Comparison of ENCODE assay signal across 11 cellular contexts in the genomic region with DNA sequence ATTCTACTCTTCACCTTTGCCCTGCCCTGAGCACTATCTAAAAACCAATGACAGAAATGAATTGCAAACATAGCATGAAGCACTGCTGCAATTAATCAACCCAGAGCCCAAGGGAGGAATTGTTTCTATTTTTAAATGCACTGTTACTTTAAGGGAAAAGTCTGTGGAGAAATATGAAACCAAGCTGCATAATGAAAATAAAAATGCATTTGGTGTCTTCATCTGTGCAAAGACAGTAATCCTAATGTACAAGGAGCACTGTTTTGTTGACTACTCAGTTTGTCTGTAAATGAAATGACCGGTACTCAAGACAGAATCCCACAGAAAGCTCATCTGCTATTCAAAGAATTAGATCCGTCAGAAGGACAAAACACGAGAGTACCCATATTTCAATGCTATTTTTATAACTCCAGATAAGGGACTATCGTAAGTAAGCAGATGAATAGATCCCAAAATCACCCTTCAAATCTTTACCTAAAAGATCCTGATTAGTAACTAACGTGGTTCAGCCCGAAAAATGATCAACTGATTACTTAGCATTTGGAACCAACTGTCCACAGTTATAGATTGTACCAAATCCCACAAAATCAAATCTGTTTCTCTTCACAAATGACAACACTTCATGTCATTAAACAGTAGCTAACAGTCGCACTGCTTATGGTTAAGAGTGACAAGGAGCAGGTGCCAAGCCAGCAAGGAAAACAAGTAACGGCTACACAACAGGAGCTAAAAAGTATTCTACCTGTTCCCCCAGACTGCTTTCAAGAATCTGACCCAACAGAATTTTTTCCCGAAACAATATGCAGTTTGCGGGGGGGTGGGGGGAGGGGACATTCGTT. TPM values are rescaled to one million over a fixed set of nuclear protein-coding genes. Genes with fewer than 3 reads are reported as not detected.
A peak's percentile ranks its signal among the peaks of the same experiment; 100 is the strongest.
DNase-seq lines count a peak whose midpoint lies in the region; ATAC-seq, FAIRE-seq and TF ChIP-seq lines count a peak whose summit lies in the region.
"Had no signal": no experiment of that assay in that cellular context is flagged by ENCODE, and none has a peak within 500 bp of the region (broad histone marks: within the 10 kb centered on the region; RNA-seq: fewer than 3 reads in every experiment).

No MANE protein-coding gene starts in this region.

- H3K4me3 ChIP-seq in HUES64 (ENCODE audit: low read length) (peak overlapping the region; percentile 14; the same call in 1 of the 2 replicates), breast epithelium (peak overlapping the region; percentile 19 to 82 (median 69)), HepG2 (replicated peaks in 1 of 3; ENCODE audit: insufficient read depth in 1 of 3, low read depth in 2 of 3, low read length in 3 of 3) (no peak overlapping the region)
- H3K4me3 ChIP-seq: GM12878 had no signal

- peaks cover 7% of the 10 kb centered on the region for H3K4me1 Mint-ChIP-seq in T-helper 2 cell treated with Interferon-gamma antibody and Interleukin-4, amounts not matched to agents 5 μg/mL and 100 μg/mL, for 36 hours (ENCODE audit: low read depth)
- peaks cover 30% of the 10 kb centered on the region for H3K4me1 Mint-ChIP-seq in activated naive CD8-positive, alpha-beta T cell treated with anti-CD3 and anti-CD28 coated beads, Interleukin-2, amount 50 U/mL, for 24 hours

- H3K36me3 ChIP-seq in HUES64 (ENCODE audit: insufficient read depth, low read length) (peaks cover 5% of the 10 kb centered on the region), breast epithelium (no peaks in the 10 kb centered on the region), HepG2 (replicated peaks in 1 of 2; ENCODE audit: control insufficient read depth in 1 of 2, insufficient read depth in 2 of 2, low read length in 2 of 2) (peaks cover 1 to 6% of the 10 kb centered on the region in 2 experiments; a peak in 3 of 5 replicates)

- intact Hi-C loops in breast epithelium (cut with DNase I; ENCODE audit: low total_unique reads) (no loop called here), HepG2 (cut with micrococcal nuclease; ENCODE audit: unreplicated experiment) (loop anchor here (5.0 to 10.0 kb wide), 2 partner anchors 108 to 170 kb away; partner anchors contain the start of genes KDM1B and TPMT)

- peaks cover 68% of the 10 kb centered on the region for H3K27me3 Mint-ChIP-seq in T-helper 2 cell treated with Interferon-gamma antibody and Interleukin-4, amounts not matched to agents 5 μg/mL and 100 μg/mL, for 36 hours (ENCODE audit: low read depth)
- peaks cover 71% of the 10 kb centered on the region for H3K27me3 Mint-ChIP-seq in activated naive CD8-positive, alpha-beta T cell treated with anti-CD3 and anti-CD28 coated beads, Interleukin-2, amount 50 U/mL, for 24 hours

- CTCF ChIA-PET in HepG2 (lab: Yijun Ruan, JAX; ENCODE audit: low intra/inter-chr PET ratio, low total read pairs), result no interaction called here

- H3K4me2 ChIP-seq in HepG2 (ENCODE audit: low read depth, low read length), result peak overlapping the region; percentile 92

- TF ChIP-seq CTCF in breast epithelium (IDR thresholded peaks at IDR 0.05) (no peak), HepG2 (CRISPR knock-in tag; IDR thresholded peaks at IDR 0.05) (no peak)

- H3K4me1 ChIP-seq in HUES64 (ENCODE audit: insufficient read depth, low read length) (peaks cover 28% of the 10 kb centered on the region), breast epithelium (no peaks in the 10 kb centered on the region), HepG2 (ENCODE audit: insufficient read depth, low read length) (peaks cover 40% of the 10 kb centered on the region)

- no peak overlapping the region for H3K27ac ChIP-seq in HUES64 (ENCODE audit: low read depth, low read length)
- peak overlapping the region; percentile 42 to 62 for H3K27ac ChIP-seq in breast epithelium
- no peak overlapping the region for H3K27ac ChIP-seq in HepG2 (ENCODE audit: extremely low read length, insufficient read depth, low read length)

- H3K36me3 Mint-ChIP-seq in T-helper 2 cell treated with Interferon-gamma antibody and Interleukin-4, amounts not matched to agents 5 μg/mL and 100 μg/mL, for 36 hours (ENCODE audit: low read depth), result no peaks in the 10 kb centered on the region
- H3K36me3 Mint-ChIP-seq in activated naive CD8-positive, alpha-beta T cell treated with anti-CD3 and anti-CD28 coated beads, Interleukin-2, amount 50 U/mL, for 24 hours (ENCODE audit: low read depth), result no peaks in the 10 kb centered on the region

- no peak overlapping the region for H3K4me3 Mint-ChIP-seq in T-helper 2 cell treated with Interferon-gamma antibody and Interleukin-4, amounts not matched to agents 5 μg/mL and 100 μg/mL, for 36 hours
- H3K4me3 Mint-ChIP-seq in activated naive CD8-positive, alpha-beta T cell treated with anti-CD3 and anti-CD28 coated beads, Interleukin-2, amount 50 U/mL, for 24 hours, result no peak overlapping the region

- peaks cover 40% of the 10 kb centered on the region for H3K79me2 ChIP-seq in HepG2 (ENCODE audit: insufficient read depth, low read length)

- WGBS in HUES64, result 86% methylated on average over 8 of the region's 11 CpGs
- 89% methylated on average over 11 of the region's 11 CpGs for whole genome bisulfite sequencing in HepG2 (ENCODE audit: low lambda C conversion rate)

- in situ Hi-C loops in HepG2 (cut with HindIII; ENCODE audit: extremely low pct_ligation_motif_present, low pct_unique_long_range_greater_than_20kb), result loop anchor here (5.0 kb wide), 1 partner anchor 137 kb away; the partner anchor contains the start of gene NHLRC1

- no peak for FAIRE-seq in HepG2 (lab: Jason Lieb, UNC)

- ATAC-seq in HepG2 (no peak), HG02588 (IDR thresholded peaks at IDR 0.05; ENCODE audit: unreplicated experiment) (no peak)
- no peak for ATAC-seq in activated naive CD8-positive, alpha-beta T cell treated with anti-CD3 and anti-CD28 coated beads, Interleukin-2, amount 50 U/mL, for 24 hours
- ATAC-seq: GM12878 had no signal

- no peaks in the 10 kb centered on the region for H3K9me3 Mint-ChIP-seq in T-helper 2 cell treated with Interferon-gamma antibody and Interleukin-4, amounts not matched to agents 5 μg/mL and 100 μg/mL, for 36 hours
- H3K9me3 Mint-ChIP-seq in activated naive CD8-positive, alpha-beta T cell treated with anti-CD3 and anti-CD28 coated beads, Interleukin-2, amount 50 U/mL, for 24 hours, result no peaks in the 10 kb centered on the region

- no peak overlapping the region for H3K9ac ChIP-seq in HUES64 (ENCODE audit: low read depth, low read length)
- no peak overlapping the region for H3K9ac ChIP-seq in HepG2 (ENCODE audit: insufficient read depth, low read depth, low read length)

- no peaks in the 10 kb centered on the region for H4K20me1 ChIP-seq in HepG2 (ENCODE audit: insufficient read depth, low read length)

- H3K27ac Mint-ChIP-seq in T-helper 2 cell treated with Interferon-gamma antibody and Interleukin-4, amounts not matched to agents 5 μg/mL and 100 μg/mL, for 36 hours, result no peak overlapping the region
- H3K27ac Mint-ChIP-seq in activated naive CD8-positive, alpha-beta T cell treated with anti-CD3 and anti-CD28 coated beads, Interleukin-2, amount 50 U/mL, for 24 hours, result no peak overlapping the region

- POLR2A ChIA-PET in HepG2 (lab: Yijun Ruan, JAX), result interaction anchor here (0.6 kb wide), 1 partner anchor 110 kb away, joined by 4 read pairs; no protein-coding TSS in a partner anchor

- no TSS peak for BruUV-seq in HepG2 (replicated peaks; lab: Mats Ljungman, UMichigan)

- no peak overlapping the region for H2AFZ ChIP-seq in HepG2 (ENCODE audit: low read length)

- DNase-seq in breast epithelium (ENCODE audit: low spot score in 2 of 2) (no peak), HepG2 (ENCODE audit: low spot score) (no peak), superior temporal gyrus (ENCODE audit: extremely low spot score) (peak; percentile 76), A172 (ENCODE audit: low spot score) (no peak)
- DNase-seq in T-helper 2 cell treated with Interferon-gamma antibody and Interleukin-4, amounts not matched to agents 5 μg/mL and 100 μg/mL, for 36 hours (ENCODE audit: low spot score), result no peak
- DNase-seq in activated naive CD8-positive, alpha-beta T cell treated with anti-CD3 and anti-CD28 coated beads, Interleukin-2, amount 50 U/mL, for 24 hours, result no peak
- DNase-seq: activated CD8-positive, alpha-beta memory T cell treated with anti-CD3 and anti-CD28 coated beads, Interleukin-2, amount 50 U/mL, for 4 hours; RPMI8226 had no signal

- TF ChIP-seq POLR2A in breast epithelium (IDR thresholded peaks at IDR 0.05) (no peak), HepG2 (IDR thresholded peaks at IDR 0.05; ENCODE audit: insufficient read depth in 1 of 2, low read depth in 2 of 2, low read length in 2 of 2) (no peak)

- H3K27me3 ChIP-seq in HUES64 (ENCODE audit: insufficient read depth, low read length), result peaks cover 12% of the 10 kb centered on the region
- no peaks in the 10 kb centered on the region for H3K27me3 ChIP-seq in breast epithelium
- no peaks in the 10 kb centered on the region; a peak in 1 of 5 replicates for H3K27me3 ChIP-seq in HepG2 (ENCODE audit: control insufficient read depth in 1 of 2, insufficient read depth in 2 of 2, low read length in 2 of 2)

- no peak for TF ChIP-seq RAD21 in HepG2 (CRISPR knock-in tag; IDR thresholded peaks at IDR 0.05)

- TF ChIP-seq EP300 in HepG2 (IDR thresholded peaks at IDR 0.05; ENCODE audit: low read depth in 2 of 2, low read length in 2 of 2), result no peak
- TF ChIP-seq EP300 in HepG2 (CRISPR knock-in tag; IDR thresholded peaks at IDR 0.05; ENCODE audit: borderline replicate concordance), result no peak

- H3K9me3 ChIP-seq in HUES64 (ENCODE audit: insufficient read depth, low read depth, low read length) (no peaks in the 10 kb centered on the region), breast epithelium (no peaks in the 10 kb centered on the region), HepG2 (ENCODE audit: low read length) (no peaks in the 10 kb centered on the region)

RNA-seq across cellular contexts. Expression of gene KIF13A, which starts 2.4 kb away (rescaled TPM):
- 18.7 TPM for polyA plus RNA-seq in HUES64 (2013, experiment 1 of 2)
- 19.6 TPM for polyA plus RNA-seq in HUES64 (2013, experiment 2 of 2)
- 10 to 100 TPM; 40.0 to 60.4 (median 49.6) TPM for total RNA-seq in breast epithelium
- total RNA-seq in HepG2 (2016; rRNA removed; fragmentation: Illumina TruSeq; extraction: Trizol), result 37.2 and 48.3 TPM in 2 replicates
- total RNA-seq in HepG2 (2016; cell fraction: cytosol; rRNA removed; fragmentation: Illumina TruSeq; extraction: Trizol; ENCODE audit: low read depth), result 12.1 and 13.7 TPM in 2 replicates
- total RNA-seq in HepG2 (2016; cell fraction: insoluble cytoplasmic fraction; rRNA removed; fragmentation: Illumina TruSeq; extraction: Trizol), result 35.4 and 47.0 TPM in 2 replicates
- 23.2 and 29.0 TPM in 2 replicates for total RNA-seq in HepG2 (2016; cell fraction: membrane; rRNA removed; fragmentation: Illumina TruSeq; extraction: Trizol)
- 37.1 and 42.5 TPM in 2 replicates for total RNA-seq in HepG2 (2016; cell fraction: nucleus; rRNA removed; fragmentation: Illumina TruSeq; extraction: Trizol)
- polyA plus RNA-seq in HepG2 (2011; rRNA removed), result 19.5 and 21.1 TPM in 2 replicates
- 14.7 and 19.5 TPM in 2 replicates for polyA plus RNA-seq in HepG2 (2011; cell fraction: cytosol; rRNA removed)
- polyA plus RNA-seq in HepG2 (2011; cell fraction: nucleus; rRNA removed), result 16.8 and 17.7 TPM in 2 replicates
- polyA plus RNA-seq in HepG2 (2012), result 17.5 and 22.9 TPM in 2 replicates
- polyA plus RNA-seq in HepG2 (2016; cell fraction: cytosol; fragmentation: Illumina TruSeq; extraction: Trizol; ENCODE audit: low read depth), result 12.4 and 13.8 TPM in 2 replicates
- 33.5 and 35.2 TPM in 2 replicates for polyA plus RNA-seq in HepG2 (2016; cell fraction: insoluble cytoplasmic fraction; fragmentation: Illumina TruSeq; extraction: Trizol; ENCODE audit: low read depth)
- polyA plus RNA-seq in HepG2 (2016; cell fraction: membrane; fragmentation: Illumina TruSeq; extraction: Trizol; ENCODE audit: low read depth), result 17.4 and 21.2 TPM in 2 replicates
- 32.6 and 33.2 TPM in 2 replicates for polyA plus RNA-seq in HepG2 (2016; cell fraction: nucleus; fragmentation: Illumina TruSeq; extraction: Trizol; ENCODE audit: insufficient read depth, low read depth)
- 22.0 and 49.6 TPM in 2 replicates for polyA minus RNA-seq in HepG2 (2011; rRNA and poly(A)+ RNA removed; ENCODE audit: low replicate concordance)
- 22.4 TPM in 2 replicates for polyA minus RNA-seq in HepG2 (2011; cell fraction: cytosol; rRNA and poly(A)+ RNA removed)
- 55.1 and 57.9 TPM in 2 replicates for polyA minus RNA-seq in HepG2 (2011; cell fraction: nucleus; rRNA and poly(A)+ RNA removed)
- total RNA-seq in A172 (2014; rRNA removed; shearing (Covaris generic)), result 22.9 and 25.9 TPM in 2 replicates

Comparison
In these comparisons a context has a peak if more than half of its experiments do, and no peak if none do; other contexts are left out.
1. H3K27ac ChIP-seq: peak in breast epithelium (2 of 2); none in HUES64 (single experiment) and HepG2 (single experiment).
2. H3K4me3 ChIP-seq: peak in HUES64 (single experiment) and breast epithelium (3 of 3); none in HepG2 (0 of 3).